In the genomic region with DNA sequence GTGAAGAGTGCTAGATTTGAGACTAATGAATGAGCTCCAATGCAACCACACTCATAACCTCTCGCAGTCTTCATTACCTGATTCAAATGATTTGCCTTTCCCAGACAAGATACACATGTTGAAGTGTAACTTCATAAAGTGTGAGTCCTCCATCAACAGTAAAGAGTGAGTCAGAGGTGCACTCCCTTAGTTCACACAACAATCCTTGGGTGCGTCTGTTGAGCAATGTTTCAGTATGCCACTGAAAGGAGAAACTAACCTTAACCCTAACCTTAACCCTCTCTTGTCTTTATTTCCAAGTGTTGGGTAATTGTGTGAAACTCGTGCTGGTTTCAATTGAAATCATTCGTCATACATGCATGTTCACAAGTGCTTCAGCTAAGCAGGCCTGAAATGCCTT, we compare ENCODE assay signal across 10 cellular contexts. TPM values are rescaled to one million over a fixed set of nuclear protein-coding genes. Genes with fewer than 3 reads are reported as not detected.
DNase-seq lines count a peak whose midpoint lies in the region; ATAC-seq and TF ChIP-seq lines count a peak whose summit lies in the region.
"Had no signal": no experiment of that assay in that cellular context is flagged by ENCODE, and none has a peak within 500 bp of the region (broad histone marks: within the 10 kb centered on the region; RNA-seq: fewer than 3 reads in every experiment).

No MANE protein-coding gene starts in this region.

- no peaks in the 10 kb centered on the region for H3K9me3 Mint-ChIP-seq in activated naive CD4-positive, alpha-beta T cell treated with anti-CD3 and anti-CD28 coated beads, Interleukin-2, amount 50 U/mL, for 72 hours

- H3K27ac ChIP-seq in RWPE1 (no peak overlapping the region), transverse colon (peak overlapping the region; percentile 51 to 79 (median 77))
- H3K27ac ChIP-seq: BLaER1 had no signal

- H3K36me3 Mint-ChIP-seq in activated naive CD4-positive, alpha-beta T cell treated with anti-CD3 and anti-CD28 coated beads, Interleukin-2, amount 50 U/mL, for 72 hours, result no peaks in the 10 kb centered on the region

- CTCF ChIA-PET in RWPE1 (lab: Yijun Ruan, JAX), result interaction anchor here (0.6 to 1.6 kb wide), 3 partner anchors 13 to 892 kb away, joined by 3 to 4 read pairs (median 4); no protein-coding TSS in a partner anchor

- H3K27ac Mint-ChIP-seq in activated naive CD4-positive, alpha-beta T cell treated with anti-CD3 and anti-CD28 coated beads, Interleukin-2, amount 50 U/mL, for 72 hours, result no peak overlapping the region

- 30 to 45% methylated on average over 4 of the region's 4 CpGs for WGBS in transverse colon (ENCODE audit: low coverage in 1 of 2), 2 donors

- ATAC-seq in activated naive CD4-positive, alpha-beta T cell treated with anti-CD3 and anti-CD28 coated beads, Interleukin-2, amount 50 U/mL, for 72 hours, result peak; percentile 80 to 98

- H3K9me3 ChIP-seq in transverse colon, result no peaks in the 10 kb centered on the region
- H3K9me3 ChIP-seq: BLaER1 had no signal

- intact Hi-C loops in transverse colon (cut with DNase I; ENCODE audit: low total_unique reads), result no loop called here

- POLR2A ChIA-PET in RWPE1 (lab: Yijun Ruan, JAX; ENCODE audit: low non-redundant PET), result no interaction called here

- no peaks in the 10 kb centered on the region for H3K36me3 ChIP-seq in transverse colon
- H3K36me3 ChIP-seq: BLaER1 had no signal

- peaks cover 4 to 48% (median 25%) of the 10 kb centered on the region in 4 donors for H3K4me1 ChIP-seq in transverse colon

- in situ Hi-C loops in transverse colon (cut with MboI; ENCODE audit: low pct_ligation_motif_present in 1 of 4, low pct_unique_long_range_greater_than_20kb in 1 of 4, low sequenced_read_pairs in 3 of 4), result no loop called here

- no peak for TF ChIP-seq CTCF in RWPE1 (conservative IDR thresholded peaks at IDR 0.05; ENCODE audit: low read depth)
- no peak for TF ChIP-seq CTCF in transverse colon (IDR thresholded peaks at IDR 0.05)

- H3K27me3 ChIP-seq in transverse colon, result no peaks in the 10 kb centered on the region
- H3K27me3 ChIP-seq: BLaER1 had no signal

- no peak for TF ChIP-seq EP300 in transverse colon (IDR thresholded peaks at IDR 0.05; ENCODE audit: low read depth)

- no peak overlapping the region for H3K4me3 ChIP-seq in transverse colon
- H3K4me3 ChIP-seq: BLaER1 had no signal

- peak in 1 of 2 donors; percentile 17 for DNase-seq in activated naive CD4-positive, alpha-beta T cell treated with anti-CD3 and anti-CD28 coated beads, Interleukin-2, amount 50 U/mL, for 72 hours (ENCODE audit: low spot score in 2 of 2)
- no peak for DNase-seq in activated naive CD4-positive, alpha-beta T cell (lab: John Stamatoyannopoulos, UW)
- DNase-seq in RWPE1 (ENCODE audit: low spot score), result peak; percentile 81
- DNase-seq in iris pigment epithelial cell (ENCODE audit: low read depth), result peak; percentile 83
- DNase-seq in transverse colon, result peak; percentile 41
- DNase-seq in NCI-H774 (lab: John Stamatoyannopoulos, UW), result no peak
- no peak for DNase-seq in HuH-7 (ENCODE audit: low spot score)
- no peak for DNase-seq in NCI-H1092 treated with DMSO at 0.1 percent for 48 hours (lab: John Stamatoyannopoulos, UW)
- DNase-seq: hypothalamus had no signal

- no peak for TF ChIP-seq POLR2A in transverse colon (IDR thresholded peaks at IDR 0.05)

RNA-seq across cellular contexts. Expression of gene RIN2, which starts 21.0 kb away (rescaled TPM):
- not detected for total RNA-seq in activated naive CD4-positive, alpha-beta T cell treated with anti-CD3 and anti-CD28 coated beads, Interleukin-2, amount 50 U/mL, for 72 hours
- total RNA-seq in transverse colon, result 100 to 1,000 TPM in 2 of 4 donors, 10 to 100 TPM in 2; 53.2 to 157 (median 104) TPM

Comparison
In these comparisons a context has a peak if more than half of its experiments do, and no peak if none do; other contexts are left out.
1. DNase-seq: peak in RWPE1 (single experiment), iris pigment epithelial cell (single experiment) and transverse colon (single experiment); none in activated naive CD4-positive, alpha-beta T cell (0 of 4), NCI-H774 (single experiment), HuH-7 (single experiment) and NCI-H1092 treated with DMSO at 0.1 percent for 48 hours (single experiment).
2. RNA of gene RIN2, which starts 21.0 kb away (total RNA-seq): 53.2 to 157 TPM in transverse colon; not detected in activated naive CD4-positive, alpha-beta T cell treated with anti-CD3 and anti-CD28 coated beads, Interleukin-2, amount 50 U/mL, for 72 hours; every median in the first group is over 10 times any median in the second.